In genomic region chr5:59055745-59056448, GRCh38 we compare ENCODE assay signal across 15 cellular contexts.
A peak's percentile ranks its signal among the peaks of the same experiment; 100 is the strongest.
DNase-seq lines count a peak whose midpoint lies in the region; ATAC-seq, FAIRE-seq and TF ChIP-seq lines count a peak whose summit lies in the region.
"Had no signal": no experiment of that assay in that cellular context is flagged by ENCODE, and none has a peak within 500 bp of the region (broad histone marks: within the 10 kb centered on the region; RNA-seq: fewer than 3 reads in every experiment).

No MANE protein-coding gene starts in this region.

- no peak overlapping the region for H2BK20ac ChIP-seq in IMR-90 (ENCODE audit: low read depth, low read length)

- no peak overlapping the region for H3K9ac ChIP-seq in IMR-90 (ENCODE audit: low read depth, low read length)
- H3K9ac ChIP-seq: GM23248 had no signal

- no peak overlapping the region for H2BK15ac ChIP-seq in IMR-90 (ENCODE audit: low read depth, low read length)

- no peak overlapping the region for H2BK120ac ChIP-seq in IMR-90 (ENCODE audit: low read depth, low read length)

- no peaks in the 10 kb centered on the region for H4K20me1 ChIP-seq in IMR-90 (ENCODE audit: insufficient read depth, low read length)
- no peaks in the 10 kb centered on the region for H4K20me1 ChIP-seq in osteoblast (ENCODE audit: insufficient read depth, low read length)

- no peak overlapping the region for H2AFZ ChIP-seq in IMR-90 (replicated peaks; ENCODE audit: low read length, poor library complexity)
- no peak overlapping the region for H2AFZ ChIP-seq in osteoblast (ENCODE audit: low read length)
- H2AFZ ChIP-seq: GM23248 had no signal

- no peak overlapping the region for H3K14ac ChIP-seq in IMR-90 (replicated peaks; ENCODE audit: low read depth, low read length)

- no peak for TF ChIP-seq CTCF in IMR-90 (conservative IDR thresholded peaks at IDR 0.05; ENCODE audit: low read depth, low read length)
- TF ChIP-seq CTCF in bronchial epithelial cell (IDR thresholded peaks at IDR 0.05; ENCODE audit: insufficient read depth, low read length, severe bottlenecking): no peak
- no peak for TF ChIP-seq CTCF in osteoblast (IDR thresholded peaks at IDR 0.05; ENCODE audit: extremely low read depth, low read depth, low read length)

- H3K79me2 ChIP-seq in osteoblast (ENCODE audit: insufficient read depth, low read length): no peaks in the 10 kb centered on the region

- DNase-seq in ELR (ENCODE audit: low read depth) (peak; percentile 26), IMR-90 (no peak), bronchial epithelial cell (ENCODE audit: low read depth) (peak; percentile 71), foreskin melanocyte (no peak), NCI-H2107 treated with DMSO at 0.1 percent for 48 hours (lab: John Stamatoyannopoulos, UW; ENCODE audit: unreplicated experiment) (no peak), osteoblast (ENCODE audit: insufficient read length, low spot score, missing footprints) (no peak)
- DNase-seq: CD8-positive, alpha-beta T cell; COR-L47; DMS53; GM23248 had no signal

- no peak overlapping the region for H4K5ac ChIP-seq in IMR-90 (ENCODE audit: low read depth, low read length)

- H2AK9ac ChIP-seq in IMR-90 (replicated peaks; ENCODE audit: low read depth, low read length, poor library complexity): no peak overlapping the region

- H3K79me1 ChIP-seq in IMR-90 (ENCODE audit: low read depth in 1 of 2, low read length in 2 of 2): no peaks in the 10 kb centered on the region

- POLR2A ChIA-PET in IMR-90 (lab: Charles Lee; ENCODE audit: unreplicated experiment): no interaction called here

- H3K4me1 ChIP-seq in IMR-90 (ENCODE audit: control insufficient read depth, insufficient read depth, low read length): no peaks in the 10 kb centered on the region
- peaks cover 2% of the 10 kb centered on the region for H3K4me1 ChIP-seq in osteoblast (ENCODE audit: insufficient read depth, low read length)

- H3K4me2 ChIP-seq in IMR-90 (ENCODE audit: low read depth, low read length) (no peak overlapping the region), osteoblast (ENCODE audit: insufficient read depth, low read length) (no peak overlapping the region)

- H3K9me1 ChIP-seq in IMR-90 (ENCODE audit: insufficient read depth, low read length): peaks cover 2% of the 10 kb centered on the region; the same call in 1 of the 2 replicates

- no peak overlapping the region for H3K18ac ChIP-seq in IMR-90 (ENCODE audit: low read depth, low read length)

- TF ChIP-seq POLR2A in IMR-90 (IDR thresholded peaks at IDR 0.05; ENCODE audit: low read depth, low read length): no peak

- H3K56ac ChIP-seq in IMR-90 (ENCODE audit: extremely low read depth, insufficient read depth, low read length): no peak overlapping the region

- H3K4ac ChIP-seq in IMR-90 (ENCODE audit: low read depth, low read length): no peak overlapping the region

- ATAC-seq in IMR-90 (ENCODE audit: low read depth): peak; percentile 17; the same call in 1 of the 2 replicates
- ATAC-seq: CD8-positive, alpha-beta T cell; HCT116; HepG2 had no signal

- no peak overlapping the region for H3K4me3 ChIP-seq in IMR-90 (ENCODE audit: insufficient read depth, low read depth, low read length)
- H3K4me3 ChIP-seq in bronchial epithelial cell (ENCODE audit: low read depth, low read length): no peak overlapping the region
- H3K4me3 ChIP-seq in osteoblast (ENCODE audit: insufficient read depth, low read length): no peak overlapping the region
- H3K4me3 ChIP-seq: GM23248 had no signal

- CTCF ChIA-PET in IMR-90 (lab: Yijun Ruan, JAX): interaction anchor here (1.3 kb wide), 1 partner anchor 108 kb away, joined by 3 read pairs; no protein-coding TSS in a partner anchor

- intact Hi-C loops in IMR-90 (cut with micrococcal nuclease): no loop called here

- TF ChIP-seq RAD21 in IMR-90 (IDR thresholded peaks at IDR 0.05; ENCODE audit: low read length): no peak

- no peak overlapping the region for H4K91ac ChIP-seq in IMR-90 (ENCODE audit: insufficient read depth, low read depth, low read length)

- no peaks in the 10 kb centered on the region for H3K27me3 ChIP-seq in IMR-90 (ENCODE audit: control insufficient read depth, insufficient read depth, low read length)
- H3K27me3 ChIP-seq in bronchial epithelial cell (ENCODE audit: control insufficient read depth, insufficient read depth, low read length): no peaks in the 10 kb centered on the region
- no peaks in the 10 kb centered on the region for H3K27me3 ChIP-seq in osteoblast (ENCODE audit: insufficient read depth, low read length)

- no peak overlapping the region for H3K23ac ChIP-seq in IMR-90 (ENCODE audit: low read depth, low read length)

- H3K36me3 ChIP-seq in IMR-90 (ENCODE audit: control insufficient read depth, insufficient read depth, low read length): no peaks in the 10 kb centered on the region
- H3K36me3 ChIP-seq in bronchial epithelial cell (ENCODE audit: control insufficient read depth, insufficient read depth, low read length): no peaks in the 10 kb centered on the region
- H3K36me3 ChIP-seq in osteoblast (ENCODE audit: insufficient read depth, low read length): no peaks in the 10 kb centered on the region

- in situ Hi-C loops in IMR-90 (cut with MboI; ENCODE audit: low sequenced_read_pairs): no loop called here

- no TSS peak for BruUV-seq in IMR-90 (replicated peaks; lab: Mats Ljungman, UMichigan)

- WGBS in IMR-90 (ENCODE audit: extremely low coverage in 2 of 2, insufficient read length in 1 of 2), 2 experiments: 100% methylated on average over 2 of the region's 9 CpGs; no CpG with 5 or more reads in 1 of the 2 experiments

- H2AK5ac ChIP-seq in IMR-90 (ENCODE audit: low read depth, low read length): no peak overlapping the region; the same call in 1 of the 2 replicates

- H2BK5ac ChIP-seq in IMR-90 (ENCODE audit: low read depth, low read length, poor library complexity, severe bottlenecking): no peak overlapping the region

- dilution Hi-C loops in IMR-90 (cut with HindIII; ENCODE audit: low sequenced_read_pairs, unreplicated experiment): no loop called here

- no peak overlapping the region for H3K27ac ChIP-seq in IMR-90 (ENCODE audit: insufficient read depth, low read length)
- H3K27ac ChIP-seq in osteoblast (ENCODE audit: low read depth, low read length): no peak overlapping the region
- H3K27ac ChIP-seq: GM23248 had no signal

- FAIRE-seq in bronchial epithelial cell (lab: Jason Lieb, UNC): no peak
- FAIRE-seq: GM18507, H54, HepG2, HTR-8/SVneo had no signal

- H3K9me3 ChIP-seq in IMR-90 (ENCODE audit: control insufficient read depth, insufficient read depth, low read length) (no peaks in the 10 kb centered on the region), osteoblast (ENCODE audit: low read depth, low read length) (no peaks in the 10 kb centered on the region)

- H4K8ac ChIP-seq in IMR-90 (ENCODE audit: low read depth in 2 of 2, low read length in 2 of 2): no peak overlapping the region

TF ChIP-seq in IMR-90, 13 proteins besides CTCF, POLR2A, EP300 and RAD21:
- TF ChIP-seq MAZ (IDR thresholded peaks at IDR 0.05; ENCODE audit: borderline replicate concordance, low read depth, low read length) (no peak), SMC3 (IDR thresholded peaks at IDR 0.05; ENCODE audit: low read depth, low read length) (no peak), RFX5 (IDR thresholded peaks at IDR 0.05; ENCODE audit: low read depth, low read length) (no peak), FOS (IDR thresholded peaks at IDR 0.05; ENCODE audit: low read depth, low read length) (no peak), CHD1 (IDR thresholded peaks at IDR 0.05; ENCODE audit: low read depth, low read length) (no peak), BHLHE40 (IDR thresholded peaks at IDR 0.05; ENCODE audit: low read depth, low read length) (no peak), MXI1 (IDR thresholded peaks at IDR 0.05; ENCODE audit: borderline replicate concordance, low read depth, low read length) (no peak)
- TF ChIP-seq, protein P1, sequence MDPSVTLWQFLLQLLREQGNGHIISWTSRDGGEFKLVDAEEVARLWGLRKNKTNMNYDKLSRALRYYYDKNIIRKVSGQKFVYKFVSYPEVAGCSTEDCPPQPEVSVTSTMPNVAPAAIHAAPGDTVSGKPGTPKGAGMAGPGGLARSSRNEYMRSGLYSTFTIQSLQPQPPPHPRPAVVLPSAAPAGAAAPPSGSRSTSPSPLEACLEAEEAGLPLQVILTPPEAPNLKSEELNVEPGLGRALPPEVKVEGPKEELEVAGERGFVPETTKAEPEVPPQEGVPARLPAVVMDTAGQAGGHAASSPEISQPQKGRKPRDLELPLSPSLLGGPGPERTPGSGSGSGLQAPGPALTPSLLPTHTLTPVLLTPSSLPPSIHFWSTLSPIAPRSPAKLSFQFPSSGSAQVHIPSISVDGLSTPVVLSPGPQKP (IDR thresholded peaks at IDR 0.05; ENCODE audit: borderline replicate concordance, low read depth, low read length): no peak

Comparison
In these comparisons a context has a peak if more than half of its experiments do, and no peak if none do; other contexts are left out.
1. DNase-seq: peak in ELR (single experiment) and bronchial epithelial cell (single experiment); none in IMR-90 (single experiment), foreskin melanocyte (single experiment), NCI-H2107 treated with DMSO at 0.1 percent for 48 hours (single experiment) and osteoblast (single experiment).